8 cellular contexts compared by ENCODE assay signal in genomic region chr9:75086443-75087278, GRCh38. TPM values are rescaled to one million over a fixed set of nuclear protein-coding genes. Genes with fewer than 3 reads are reported as not detected.
DNase-seq lines count a peak whose midpoint lies in the region; ATAC-seq and TF ChIP-seq lines count a peak whose summit lies in the region.

No MANE protein-coding gene starts in this region.

- H3K9me3 ChIP-seq in right lobe of liver (no peaks in the 10 kb centered on the region), tibial artery (no peaks in the 10 kb centered on the region)

- DNase-seq in Right ventricle myocardium superior: peak; percentile 55
- no peak for DNase-seq in Right ventricle myocardium inferior (ENCODE audit: missing footprints)
- DNase-seq in astrocyte of the spinal cord (ENCODE audit: low read depth, low spot score): no peak
- DNase-seq in right lobe of liver: peak in 2 of 3 donors; percentile 50 to 69
- DNase-seq in tibial artery: no peak
- no peak for DNase-seq in ureter (ENCODE audit: low spot score)
- DNase-seq in amniotic stem cell (lab: John Stamatoyannopoulos, UW): no peak

- intact Hi-C loops in Right ventricle myocardium superior (cut with DNase I) (no loop called here), Right ventricle myocardium inferior (cut with DNase I) (loop anchor here (5.0 to 10.0 kb wide), 3 partner anchors 59 to 1682 kb away; partner anchors contain the start of genes C9orf40 and CARNMT1), right lobe of liver (cut with DNase I) (no loop called here), tibial artery (cut with DNase I; ENCODE audit: low total_unique reads) (loop anchor here (5.0 to 10.0 kb wide), 3 partner anchors 134 to 592 kb away; partner anchors contain the start of genes C9orf40 and RORB)

- H3K36me3 ChIP-seq in right lobe of liver (peaks cover 0 to 3% (median 0%) of the 10 kb centered on the region in 4 donors), tibial artery (peaks cover 0 to 5% (median 0%) of the 10 kb centered on the region in 3 donors)

- 6% methylated on average over 15 of the region's 16 CpGs for WGBS in right lobe of liver (ENCODE audit: insufficient coverage, low coverage, low lambda C conversion rate, missing lambda C conversion rate)

- ATAC-seq in Right ventricle myocardium superior (ENCODE audit: poor library complexity) (no peak), Right ventricle myocardium inferior (no peak), right lobe of liver (peak in 3 of 4 donors; percentile 4 to 24 (median 4)), GM21360 (IDR thresholded peaks at IDR 0.05; ENCODE audit: unreplicated experiment) (no peak)

- peaks cover 0 to 48% (median 15%) of the 10 kb centered on the region in 4 donors for H3K4me1 ChIP-seq in right lobe of liver
- peaks cover 0 to 54% (median 28%) of the 10 kb centered on the region in 4 donors for H3K4me1 ChIP-seq in tibial artery

- H3K27ac ChIP-seq in right lobe of liver (peak overlapping the region; percentile 90 to 98 (median 97)), tibial artery (peak overlapping the region; percentile 96 to 97)

- H3K27me3 ChIP-seq in right lobe of liver (no peaks in the 10 kb centered on the region), tibial artery (no peaks in the 10 kb centered on the region)

- in situ Hi-C loops in astrocyte of the spinal cord (cut with HindIII; ENCODE audit: low sequenced_read_pairs): no loop called here

- TF ChIP-seq POLR2A in right lobe of liver (IDR thresholded peaks at IDR 0.05): no peak

- H3K4me3 ChIP-seq in astrocyte of the spinal cord (ENCODE audit: low read depth, low read length): peak overlapping the region; percentile 91
- peak overlapping the region; percentile 87 to 94 (median 94) for H3K4me3 ChIP-seq in right lobe of liver
- H3K4me3 ChIP-seq in tibial artery: peak overlapping the region; percentile 84 to 89

- TF ChIP-seq CTCF in astrocyte of the spinal cord (IDR thresholded peaks at IDR 0.05; ENCODE audit: low read depth, low read length) (no peak), right lobe of liver (IDR thresholded peaks at IDR 0.05) (no peak), tibial artery (IDR thresholded peaks at IDR 0.05) (no peak)

RNA-seq across cellular contexts. Expression of gene NMRK1, which starts 1.3 kb away (rescaled TPM):
- total RNA-seq in Right ventricle myocardium superior (17.3 TPM), Right ventricle myocardium inferior (21.9 TPM), right lobe of liver (10 to 100 TPM; 19.6 to 29.9 (median 21.9) TPM), ureter (42.2 TPM)

RNA-seq across cellular contexts. Expression of gene OSTF1, which starts 1.7 kb away (rescaled TPM):
- total RNA-seq in Right ventricle myocardium superior (20.6 TPM), Right ventricle myocardium inferior (25.0 TPM), right lobe of liver (10 to 100 TPM; 19.7 to 34.6 (median 24.7) TPM), ureter (49.7 TPM)

RNA-seq across cellular contexts. Expression of gene CARNMT1, which starts 58.6 kb away (rescaled TPM):
- total RNA-seq in Right ventricle myocardium superior: 12.6 TPM
- 14.7 TPM for total RNA-seq in Right ventricle myocardium inferior
- total RNA-seq in right lobe of liver: 10 to 100 TPM; 11.5 to 24.3 (median 15.5) TPM
- total RNA-seq in ureter: 26.9 TPM

Comparison
In these comparisons a context has a peak if more than half of its experiments do, and no peak if none do; other contexts are left out.
1. DNase-seq: peak in Right ventricle myocardium superior (single experiment) and right lobe of liver (2 of 3); none in Right ventricle myocardium inferior (single experiment), astrocyte of the spinal cord (single experiment), tibial artery (0 of 2), ureter (single experiment) and amniotic stem cell (single experiment).
2. intact Hi-C loops: an anchor here in Right ventricle myocardium inferior (5.0 to 10.0 kb wide) and tibial artery (5.0 to 10.0 kb wide); none called in Right ventricle myocardium superior and right lobe of liver.
3. ATAC-seq: peak in right lobe of liver (3 of 4); none in Right ventricle myocardium superior (single experiment), Right ventricle myocardium inferior (single experiment) and GM21360 (single experiment).
4. Peak in every context shown above with its lines, with median percentiles within 50 percentile points of each other: H3K4me3 ChIP-seq.